12 cellular contexts compared by ENCODE assay signal in genomic region chr20:56422824-56423189, GRCh38. TPM values are rescaled to one million over a fixed set of nuclear protein-coding genes. Genes with fewer than 3 reads are reported as not detected.
DNase-seq lines count a peak whose midpoint lies in the region; ATAC-seq and FAIRE-seq lines count a peak whose summit lies in the region.
"Had no signal": no experiment of that assay in that cellular context is flagged by ENCODE, and none has a peak within 500 bp of the region (broad histone marks: within the 10 kb centered on the region; RNA-seq: fewer than 3 reads in every experiment).

No MANE protein-coding gene starts in this region.

- H3K36me3 ChIP-seq in neuron (ENCODE audit: insufficient read depth, low read length), result no peaks in the 10 kb centered on the region
- no peaks in the 10 kb centered on the region for H3K36me3 ChIP-seq in effector memory CD4-positive, alpha-beta T cell (ENCODE audit: control insufficient read depth, insufficient read depth, low read length)

- POLR2A ChIA-PET in activated CD4-positive, alpha-beta memory T cell treated with anti-CD3 and anti-CD28 coated beads for 36 hours (lab: Charles Lee), result interaction anchor here (0.9 to 2.2 kb wide), 2 partner anchors 10 to 14 kb away, joined by 3 to 17 read pairs; partner anchors contain the start of gene CASS4
- POLR2A ChIA-PET in activated CD4-positive, alpha-beta memory T cell treated with anti-CD3 and anti-CD28 coated beads, Interleukin-2, amount 10 ng/mL, durations not matched to agents 7 days and 5 days (lab: Charles Lee), result interaction anchor here (0.9 to 3.8 kb wide), 7 partner anchors 10 to 47 kb away, joined by 3 to 28 read pairs (median 4); partner anchors contain the start of genes AURKA, CASS4 and CSTF1

- ATAC-seq in HG03565 (IDR thresholded peaks at IDR 0.05; ENCODE audit: unreplicated experiment), result no peak

- H3K4me3 ChIP-seq in neuron (ENCODE audit: low read length), result no peak overlapping the region
- no peak overlapping the region for H3K4me3 ChIP-seq in effector memory CD4-positive, alpha-beta T cell (ENCODE audit: insufficient read depth, low read depth, low read length, poor library complexity, severe bottlenecking)
- H3K4me3 ChIP-seq: lung, tibial artery had no signal

- no peaks in the 10 kb centered on the region for H3K27me3 Mint-ChIP-seq in activated CD4-positive, alpha-beta memory T cell treated with anti-CD3 and anti-CD28 coated beads for 36 hours
- no peaks in the 10 kb centered on the region for H3K27me3 Mint-ChIP-seq in activated CD4-positive, alpha-beta memory T cell treated with anti-CD3 and anti-CD28 coated beads, Interleukin-2, amount 10 ng/mL, durations not matched to agents 7 days and 5 days

- intact Hi-C loops in activated CD4-positive, alpha-beta memory T cell treated with anti-CD3 and anti-CD28 coated beads for 36 hours (cut with micrococcal nuclease), result no loop called here

- H2AFZ ChIP-seq in neuron (ENCODE audit: low read depth, low read length), result peak overlapping the region; percentile 42

- no peak for DNase-seq in activated CD4-positive, alpha-beta memory T cell treated with anti-CD3 and anti-CD28 coated beads for 36 hours
- no peak for DNase-seq in activated CD4-positive, alpha-beta memory T cell treated with anti-CD3 and anti-CD28 coated beads, Interleukin-2, amount 10 ng/mL, durations not matched to agents 7 days and 5 days
- DNase-seq in LHCN-M2 (ENCODE audit: low read depth) (peak; percentile 84), caudate nucleus (lab: John Stamatoyannopoulos, UW) (no peak), frontal cortex (ENCODE audit: low spot score in 2 of 2) (no peak)
- DNase-seq in effector memory CD4-positive, alpha-beta T cell, result no peak
- DNase-seq: DMS53 had no signal

- peak overlapping the region; percentile 19 for H3K27ac ChIP-seq in caudate nucleus (ENCODE audit: low read depth, low read length)
- H3K27ac ChIP-seq in effector memory CD4-positive, alpha-beta T cell (ENCODE audit: insufficient read depth, low read length, poor library complexity, severe bottlenecking), result no peak overlapping the region
- H3K27ac ChIP-seq: tibial artery had no signal

- CTCF ChIA-PET in activated CD4-positive, alpha-beta memory T cell treated with anti-CD3 and anti-CD28 coated beads for 36 hours (lab: Charles Lee), result interaction anchor here (0.9 to 1.0 kb wide), 2 partner anchors 11 to 16 kb away, joined by 3 to 6 read pairs; partner anchors contain the start of gene CASS4
- CTCF ChIA-PET in activated CD4-positive, alpha-beta memory T cell treated with anti-CD3 and anti-CD28 coated beads, Interleukin-2, amount 10 ng/mL, durations not matched to agents 7 days and 5 days (lab: Charles Lee), result interaction anchor here (1.8 kb wide), 1 partner anchor 9 kb away, joined by 6 read pairs; no protein-coding TSS in a partner anchor

- H3K9me3 ChIP-seq in neuron (ENCODE audit: low read length), result no peaks in the 10 kb centered on the region
- H3K9me3 ChIP-seq in effector memory CD4-positive, alpha-beta T cell (ENCODE audit: control insufficient read depth, low read length), result no peaks in the 10 kb centered on the region
- H3K9me3 ChIP-seq: tibial artery had no signal

- H3K4me1 Mint-ChIP-seq in activated CD4-positive, alpha-beta memory T cell treated with anti-CD3 and anti-CD28 coated beads for 36 hours (ENCODE audit: low read depth), result peaks cover 75% of the 10 kb centered on the region
- peaks cover 68% of the 10 kb centered on the region for H3K4me1 Mint-ChIP-seq in activated CD4-positive, alpha-beta memory T cell treated with anti-CD3 and anti-CD28 coated beads, Interleukin-2, amount 10 ng/mL, durations not matched to agents 7 days and 5 days

- FAIRE-seq in frontal cortex (lab: Jason Lieb, UNC), result no peak

- H3K36me3 Mint-ChIP-seq in activated CD4-positive, alpha-beta memory T cell treated with anti-CD3 and anti-CD28 coated beads for 36 hours, result peaks cover 6% of the 10 kb centered on the region
- peaks cover 40% of the 10 kb centered on the region for H3K36me3 Mint-ChIP-seq in activated CD4-positive, alpha-beta memory T cell treated with anti-CD3 and anti-CD28 coated beads, Interleukin-2, amount 10 ng/mL, durations not matched to agents 7 days and 5 days (ENCODE audit: low read depth)

- peak overlapping the region; percentile 6 for H3K4me3 Mint-ChIP-seq in activated CD4-positive, alpha-beta memory T cell treated with anti-CD3 and anti-CD28 coated beads for 36 hours
- H3K4me3 Mint-ChIP-seq in activated CD4-positive, alpha-beta memory T cell treated with anti-CD3 and anti-CD28 coated beads, Interleukin-2, amount 10 ng/mL, durations not matched to agents 7 days and 5 days, result no peak overlapping the region

- no peaks in the 10 kb centered on the region for H3K9me3 Mint-ChIP-seq in activated CD4-positive, alpha-beta memory T cell treated with anti-CD3 and anti-CD28 coated beads for 36 hours
- H3K9me3 Mint-ChIP-seq in activated CD4-positive, alpha-beta memory T cell treated with anti-CD3 and anti-CD28 coated beads, Interleukin-2, amount 10 ng/mL, durations not matched to agents 7 days and 5 days, result no peaks in the 10 kb centered on the region

- no peaks in the 10 kb centered on the region for H3K27me3 ChIP-seq in neuron (ENCODE audit: insufficient read depth, low read length)
- H3K27me3 ChIP-seq in effector memory CD4-positive, alpha-beta T cell (replicated peaks; ENCODE audit: control insufficient read depth, insufficient read depth, low read length, poor library complexity, severe bottlenecking), result no peaks in the 10 kb centered on the region
- H3K27me3 ChIP-seq: tibial artery had no signal

- H3K27ac Mint-ChIP-seq in activated CD4-positive, alpha-beta memory T cell treated with anti-CD3 and anti-CD28 coated beads for 36 hours, result peak overlapping the region; percentile 73
- no peak overlapping the region for H3K27ac Mint-ChIP-seq in activated CD4-positive, alpha-beta memory T cell treated with anti-CD3 and anti-CD28 coated beads, Interleukin-2, amount 10 ng/mL, durations not matched to agents 7 days and 5 days

- peaks cover 11% of the 10 kb centered on the region for H3K4me1 ChIP-seq in neuron (ENCODE audit: insufficient read depth, low read length)
- H3K4me1 ChIP-seq in effector memory CD4-positive, alpha-beta T cell (ENCODE audit: control insufficient read depth, insufficient read depth, low read length, poor library complexity, severe bottlenecking), result peaks cover 36% of the 10 kb centered on the region
- H3K4me1 ChIP-seq: tibial artery had no signal

RNA-seq across cellular contexts. Expression of gene CASS4, which starts 10.7 kb away (rescaled TPM):
- 1 to 10 TPM; 7.8 to 8.6 TPM for total RNA-seq in activated CD4-positive, alpha-beta memory T cell treated with anti-CD3 and anti-CD28 coated beads for 36 hours
- total RNA-seq in activated CD4-positive, alpha-beta memory T cell treated with anti-CD3 and anti-CD28 coated beads, Interleukin-2, amount 10 ng/mL, durations not matched to agents 7 days and 5 days, result 10 to 100 TPM; 13.2 TPM
- total RNA-seq in LHCN-M2 (2014; rRNA removed) (1.2 and 3.8 TPM in 2 replicates), frontal cortex (under 0.01 TPM)
- 0.96 TPM for polyA plus RNA-seq in LHCN-M2 (2012)
- total RNA-seq: pulmonary artery endothelial cell had no signal

RNA-seq across cellular contexts. Expression of gene CSTF1, which starts 30.4 kb away (rescaled TPM):
- 10 to 100 TPM; 53.9 to 56.6 TPM for total RNA-seq in activated CD4-positive, alpha-beta memory T cell treated with anti-CD3 and anti-CD28 coated beads for 36 hours
- total RNA-seq in activated CD4-positive, alpha-beta memory T cell treated with anti-CD3 and anti-CD28 coated beads, Interleukin-2, amount 10 ng/mL, durations not matched to agents 7 days and 5 days, result 10 to 100 TPM; 61.5 to 64.9 TPM
- total RNA-seq in LHCN-M2 (2014; rRNA removed) (46.5 and 54.4 TPM in 2 replicates), frontal cortex (27.7 TPM)
- 28.4 TPM for polyA plus RNA-seq in LHCN-M2 (2012)

RNA-seq across cellular contexts. Expression of gene AURKA, which starts 30.8 kb away (rescaled TPM):
- total RNA-seq in activated CD4-positive, alpha-beta memory T cell treated with anti-CD3 and anti-CD28 coated beads for 36 hours, result 100 to 1,000 TPM in 1 of 2 experiments, 10 to 100 TPM in 1; 99.7 to 101 TPM
- 10 to 100 TPM; 91.9 to 95.4 TPM for total RNA-seq in activated CD4-positive, alpha-beta memory T cell treated with anti-CD3 and anti-CD28 coated beads, Interleukin-2, amount 10 ng/mL, durations not matched to agents 7 days and 5 days
- 117 and 130 TPM in 2 replicates for total RNA-seq in LHCN-M2 (2014; rRNA removed)
- polyA plus RNA-seq in LHCN-M2 (2012), result 37.3 TPM
- total RNA-seq in frontal cortex, result 6.5 TPM

RNA-seq across cellular contexts. Expression of gene RTF2, which starts 45.6 kb away (rescaled TPM):
- total RNA-seq in activated CD4-positive, alpha-beta memory T cell treated with anti-CD3 and anti-CD28 coated beads for 36 hours, result 10 to 100 TPM; 81.8 to 83.1 TPM
- 100 to 1,000 TPM; 121 TPM for total RNA-seq in activated CD4-positive, alpha-beta memory T cell treated with anti-CD3 and anti-CD28 coated beads, Interleukin-2, amount 10 ng/mL, durations not matched to agents 7 days and 5 days
- 77.2 and 81.4 TPM in 2 replicates for total RNA-seq in LHCN-M2 (2014; rRNA removed)
- polyA plus RNA-seq in LHCN-M2 (2012), result 123 TPM
- total RNA-seq in frontal cortex, result 48.9 TPM

Comparison
In these comparisons a context has a peak if more than half of its experiments do, and no peak if none do; other contexts are left out.
1. RNA of gene AURKA, which starts 30.8 kb away (total RNA-seq): 117 to 130 TPM in LHCN-M2, 99.7 to 101 TPM in activated CD4-positive, alpha-beta memory T cell treated with anti-CD3 and anti-CD28 coated beads for 36 hours and 91.9 to 95.4 TPM in activated CD4-positive, alpha-beta memory T cell treated with anti-CD3 and anti-CD28 coated beads, Interleukin-2, amount 10 ng/mL, durations not matched to agents 7 days and 5 days; 6.5 TPM in frontal cortex (single experiment); every median in the first group is over 10 times any median in the second.